Comparison of ENCODE assay signal across 20 cellular contexts in genomic region chr16:47851026-47851610, GRCh38.
DNase-seq lines count a peak whose midpoint lies in the region; ATAC-seq and TF ChIP-seq lines count a peak whose summit lies in the region.
"Had no signal": no experiment of that assay in that cellular context is flagged by ENCODE, and none has a peak within 500 bp of the region (broad histone marks: within the 10 kb centered on the region; RNA-seq: fewer than 3 reads in every experiment).

No MANE protein-coding gene starts in this region.

- H3K27ac ChIP-seq in esophagus muscularis mucosa (replicated peaks in 1 of 4) (no peak overlapping the region), neural progenitor cell (no peak overlapping the region), upper lobe of left lung (no peak overlapping the region)

- H3K4me1 Mint-ChIP-seq in neural progenitor cell (peaks cover 46% of the 10 kb centered on the region), immature natural killer cell (no peaks in the 10 kb centered on the region)
- H3K4me1 Mint-ChIP-seq: CD14-positive monocyte had no signal

- DNase-seq in Ammon's horn (ENCODE audit: low spot score) (peak; percentile 33), RPMI7951 (ENCODE audit: low read depth) (peak; percentile 46), esophagus muscularis mucosa (ENCODE audit: extremely low spot score) (peak; percentile 85), neural progenitor cell (ENCODE audit: low spot score) (peak; percentile 43), SKM-1 treated with dmso at 0.1 percent for 144 hours (lab: John Stamatoyannopoulos, UW; ENCODE audit: unreplicated experiment) (no peak), upper lobe of left lung (no peak), immature natural killer cell (no peak), AML-193 (lab: John Stamatoyannopoulos, UW) (no peak)
- DNase-seq: Caco-2, DMS53, HCEC 1CT, Kasumi-1, MV-4-11, NCI-H1417 treated with DMSO at 0.1 percent for 48 hours, NCI-H2029 treated with DMSO at 0.1 percent for 48 hours, NCI-H226, NCI-H526, RPMI8226 had no signal

- H3K36me3 ChIP-seq in esophagus muscularis mucosa: no peaks in the 10 kb centered on the region
- H3K36me3 ChIP-seq in neural progenitor cell: no peaks in the 10 kb centered on the region
- no peaks in the 10 kb centered on the region for H3K36me3 ChIP-seq in upper lobe of left lung

- peaks cover 23% of the 10 kb centered on the region for H3F3A ChIP-seq in neural progenitor cell (ENCODE audit: low read depth)

- H3K9me3 Mint-ChIP-seq in neural progenitor cell (peaks cover 5% of the 10 kb centered on the region), immature natural killer cell (peaks cover 0 to 4% (median 0%) of the 10 kb centered on the region in 6 donors)

- H3K4me3 ChIP-seq in esophagus muscularis mucosa (no peak overlapping the region), neural progenitor cell (no peak overlapping the region), upper lobe of left lung (no peak overlapping the region)
- H3K4me3 ChIP-seq: GM12878 had no signal

- no peaks in the 10 kb centered on the region for H3K79me2 ChIP-seq in neural progenitor cell (ENCODE audit: low read depth)

- H4K20me1 ChIP-seq in neural progenitor cell (ENCODE audit: low read depth): no peaks in the 10 kb centered on the region

- H3K27me3 ChIP-seq in esophagus muscularis mucosa (peaks cover 0 to 2% (median 0%) of the 10 kb centered on the region in 4 donors), neural progenitor cell (no peaks in the 10 kb centered on the region), upper lobe of left lung (no peaks in the 10 kb centered on the region)

- TF ChIP-seq EP300 in esophagus muscularis mucosa (IDR thresholded peaks at IDR 0.05): no peak
- TF ChIP-seq EP300 in upper lobe of left lung (IDR thresholded peaks at IDR 0.05): no peak

- H3K4me1 ChIP-seq in esophagus muscularis mucosa (no peaks in the 10 kb centered on the region), neural progenitor cell (peaks cover 43% of the 10 kb centered on the region), upper lobe of left lung (no peaks in the 10 kb centered on the region)
- H3K4me1 ChIP-seq: Caco-2 had no signal

- H3K27me3 Mint-ChIP-seq in neural progenitor cell (ENCODE audit: insufficient read depth, low read depth) (peaks cover 13% of the 10 kb centered on the region), immature natural killer cell (ENCODE audit: low read depth in 3 of 3) (peaks cover 0 to 2% (median 2%) of the 10 kb centered on the region in 3 donors)

- H3K4me2 ChIP-seq in neural progenitor cell: peak overlapping the region; percentile 20

- H3K36me3 Mint-ChIP-seq in neural progenitor cell (peaks cover 5% of the 10 kb centered on the region), immature natural killer cell (peaks cover 0 to 4% (median 0%) of the 10 kb centered on the region in 3 donors)
- H3K36me3 Mint-ChIP-seq: CD14-positive monocyte had no signal

- no peak overlapping the region for H3K27ac Mint-ChIP-seq in neural progenitor cell
- H3K27ac Mint-ChIP-seq in immature natural killer cell: no peak overlapping the region
- H3K27ac Mint-ChIP-seq: CD14-positive monocyte had no signal

- intact Hi-C loops in esophagus muscularis mucosa (cut with DNase I): no loop called here

- H3K9me3 ChIP-seq in esophagus muscularis mucosa (no peaks in the 10 kb centered on the region), neural progenitor cell (ENCODE audit: low read depth) (no peaks in the 10 kb centered on the region), upper lobe of left lung (no peaks in the 10 kb centered on the region)
- H3K9me3 ChIP-seq: Caco-2 had no signal

- TF ChIP-seq CTCF in esophagus muscularis mucosa (IDR thresholded peaks at IDR 0.05): no peak
- no peak for TF ChIP-seq CTCF in neural progenitor cell (IDR thresholded peaks at IDR 0.05)
- TF ChIP-seq CTCF in upper lobe of left lung (IDR thresholded peaks at IDR 0.05): no peak

- H3K4me3 Mint-ChIP-seq in neural progenitor cell: no peak overlapping the region
- no peak overlapping the region for H3K4me3 Mint-ChIP-seq in immature natural killer cell
- H3K4me3 Mint-ChIP-seq: CD14-positive monocyte had no signal

- 70% methylated on average over 11 of the region's 11 CpGs for WGBS in esophagus muscularis mucosa
- WGBS in upper lobe of left lung, 2 donors: 75 to 83% methylated on average over 11 of the region's 11 CpGs

- TF ChIP-seq POLR2A in esophagus muscularis mucosa (IDR thresholded peaks at IDR 0.05; ENCODE audit: low read depth): no peak
- TF ChIP-seq POLR2A in upper lobe of left lung (IDR thresholded peaks at IDR 0.05): no peak

- no peak overlapping the region for H3K9ac ChIP-seq in neural progenitor cell

- no peak for ATAC-seq in upper lobe of left lung (ENCODE audit: low FRiP score in 2 of 2)
- ATAC-seq: GM12878 had no signal

- H2AFZ ChIP-seq in neural progenitor cell (replicated peaks): no peak overlapping the region

Comparison
In these comparisons a context has a peak if more than half of its experiments do, and no peak if none do; other contexts are left out.
1. DNase-seq: peak in Ammon's horn (single experiment), RPMI7951 (single experiment), esophagus muscularis mucosa (single experiment) and neural progenitor cell (single experiment); none in SKM-1 treated with dmso at 0.1 percent for 144 hours (single experiment), upper lobe of left lung (0 of 2), immature natural killer cell (0 of 3) and AML-193 (0 of 2).